In genomic region chr5:80722916-80723315, GRCh38 we compare ENCODE assay signal across 11 cellular contexts.
"Had no signal": no experiment of that assay in that cellular context is flagged by ENCODE, and none has a peak within 500 bp of the region (broad histone marks: within the 10 kb centered on the region; RNA-seq: fewer than 3 reads in every experiment).

No MANE protein-coding gene starts in this region.

- H3K4me1 ChIP-seq: HAP-1 had no signal

- ATAC-seq: GM23338, HCT116 had no signal

- H3K9ac ChIP-seq: GM23248 had no signal

- H3K9me3 ChIP-seq: HAP-1 had no signal

- FAIRE-seq: H1, H54 had no signal

- DNase-seq: GM23248, GOT3, H7, H9, HCEC 1CT, HFFc6 had no signal

- H3K4me2 ChIP-seq: GM23338 had no signal

- H3K27ac ChIP-seq: GM23248 had no signal

- H2AFZ ChIP-seq: GM23248, GM23338 had no signal

- H3K4me3 ChIP-seq: GM23248, GM23338, HAP-1 had no signal
